20 cellular contexts compared by ENCODE assay signal in genomic region chr18:2236232-2236631, GRCh38.
"Had no signal": no experiment of that assay in that cellular context is flagged by ENCODE, and none has a peak within 500 bp of the region (broad histone marks: within the 10 kb centered on the region; RNA-seq: fewer than 3 reads in every experiment).

No MANE protein-coding gene starts in this region.

- H3K4me1 ChIP-seq: adrenal gland had no signal

- ATAC-seq: activated CD8-positive, alpha-beta T cell treated with anti-CD3 and anti-CD28 coated beads for 36 hours; PC-3 had no signal

- H3K36me3 ChIP-seq: adrenal gland had no signal

- H3K27me3 ChIP-seq: adrenal gland had no signal

- H3K9me3 ChIP-seq: adrenal gland had no signal

- H3K4me3 ChIP-seq: adrenal gland had no signal

- H3K27ac ChIP-seq: adrenal gland, VCaP had no signal

- DNase-seq: activated CD4-positive, CD25-positive, alpha-beta regulatory T cell; activated CD8-positive, alpha-beta memory T cell treated with anti-CD3 and anti-CD28 coated beads, Interleukin-2, amount 50 U/mL, for 4 hours; activated CD8-positive, alpha-beta T cell treated with anti-CD3 and anti-CD28 coated beads for 36 hours; activated naive CD4-positive, alpha-beta T cell treated with anti-CD3 and anti-CD28 coated beads, Interleukin-2, amount 50 U/mL, for 16 hours; activated naive CD8-positive, alpha-beta T cell treated with anti-CD3 and anti-CD28 coated beads, Interleukin-2, amount 10 ng/mL, durations not matched to agents 7 days and 5 days; activated T-cell treated with anti-CD3 and anti-CD28 coated beads, Interleukin-2, amount 50 U/mL, for 1 hour; adrenal gland; anterior cingulate cortex; caudate nucleus; MM.1S; NCI-H1105 treated with DMSO at 0.1 percent for 48 hours; NCI-H1436 treated with DMSO at 0.1 percent for 48 hours; NCI-H187; NCI-H2081; NCI-H446; NCI-H524; PC-3; SIG-M5; T-helper 1 cell had no signal
